ENCODE assay signal across 8 cellular contexts in the genomic region with DNA sequence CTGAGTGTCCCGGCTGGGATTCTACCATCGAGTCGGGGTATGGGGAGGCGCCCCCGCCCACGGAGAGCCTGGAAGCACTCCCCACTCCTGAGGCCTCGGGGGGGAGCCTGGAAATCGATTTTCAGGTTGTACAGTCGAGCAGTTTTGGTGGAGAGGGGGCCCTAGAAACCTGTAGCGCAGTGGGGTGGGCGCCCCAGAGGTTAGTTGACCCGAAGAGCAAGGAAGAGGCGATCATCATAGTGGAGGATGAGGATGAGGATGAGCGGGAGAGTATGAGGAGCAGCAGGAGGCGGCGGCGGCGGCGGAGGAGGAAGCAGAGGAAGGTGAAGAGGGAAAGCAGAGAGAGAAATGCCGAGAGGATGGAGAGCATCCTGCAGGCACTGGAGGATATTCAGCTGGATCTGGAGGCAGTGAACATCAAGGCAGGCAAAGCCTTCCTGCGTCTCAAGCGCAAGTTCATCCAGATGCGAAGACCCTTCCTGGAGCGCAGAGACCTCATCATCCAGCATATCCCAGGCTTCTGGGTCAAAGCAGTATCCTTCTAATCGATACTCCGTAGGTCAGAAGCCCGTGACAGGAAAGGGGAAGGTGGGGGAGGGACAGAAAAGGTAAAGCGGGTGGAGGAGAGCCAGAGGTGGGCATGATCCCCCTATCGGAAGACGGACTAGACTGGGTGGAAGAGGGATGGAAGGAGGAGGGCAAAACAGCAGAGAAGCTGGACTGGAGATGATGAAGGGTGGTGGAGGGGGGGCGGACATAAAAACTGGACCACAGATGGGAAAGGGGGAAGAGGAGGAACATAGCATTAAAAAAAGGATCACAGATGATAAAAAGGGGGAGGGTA. TPM values are rescaled to one million over a fixed set of nuclear protein-coding genes. Genes with fewer than 3 reads are reported as not detected.
DNase-seq lines count a peak whose midpoint lies in the region; ATAC-seq and TF ChIP-seq lines count a peak whose summit lies in the region.

No MANE protein-coding gene starts in this region.

- H3K9ac ChIP-seq in KMS-11: peak overlapping the region; percentile 58; the same call in 1 of the 2 replicates

- DNase-seq in AG10803 (ENCODE audit: low read depth): no peak
- DNase-seq in naive thymus-derived CD8-positive, alpha-beta T cell: no peak
- no peak for DNase-seq in hippocampal formation (lab: John Stamatoyannopoulos, UW)
- no peak for DNase-seq in left colon
- DNase-seq in SHP77 (lab: John Stamatoyannopoulos, UW): no peak

- no peaks in the 10 kb centered on the region for H3K79me2 ChIP-seq in KMS-11 (ENCODE audit: insufficient read depth, low read depth)

- peak overlapping the region; percentile 66 for H3K4me2 ChIP-seq in KMS-11

- no peak for TF ChIP-seq CTCF in AG10803 (conservative IDR thresholded peaks at IDR 0.05; ENCODE audit: low read length)
- TF ChIP-seq CTCF in KMS-11 (conservative IDR thresholded peaks at IDR 0.05; ENCODE audit: low read depth, low read length): no peak

- H3K27me3 ChIP-seq in KMS-11 (ENCODE audit: insufficient read depth, low read depth): no peaks in the 10 kb centered on the region

- peak overlapping the region; percentile 18 for H2AFZ ChIP-seq in KMS-11 (ENCODE audit: low read depth)

- H3K4me3 ChIP-seq in AG10803 (ENCODE audit: low read length) (peak overlapping the region; percentile 70), KMS-11 (IDR thresholded peaks at IDR 0.05; ENCODE audit: insufficient read depth, low read depth, low read length) (no peak overlapping the region)

- peak overlapping the region; percentile 85 to 98 (median 96) for H3K27ac Mint-ChIP-seq in naive thymus-derived CD8-positive, alpha-beta T cell

- H3K36me3 Mint-ChIP-seq in naive thymus-derived CD8-positive, alpha-beta T cell: peaks cover 0 to 37% (median 7%) of the 10 kb centered on the region in 3 donors

- peaks cover 0 to 2% (median 0%) of the 10 kb centered on the region in 9 donors for H3K9me3 Mint-ChIP-seq in naive thymus-derived CD8-positive, alpha-beta T cell

- H3K4me3 Mint-ChIP-seq in naive thymus-derived CD8-positive, alpha-beta T cell: peak overlapping the region; percentile 82 to 96 (median 91)

- ATAC-seq in naive thymus-derived CD8-positive, alpha-beta T cell: no peak
- ATAC-seq in left colon: no peak
- ATAC-seq in HG02870 (IDR thresholded peaks at IDR 0.05; ENCODE audit: unreplicated experiment): no peak

- no peaks in the 10 kb centered on the region for H3K36me3 ChIP-seq in KMS-11 (ENCODE audit: insufficient read depth)

- POLR2A ChIA-PET in naive thymus-derived CD8-positive, alpha-beta T cell (lab: Charles Lee): interaction anchor here (0.6 to 5.0 kb wide), 8 partner anchors 10 to 1556 kb away, joined by 5 to 49 read pairs (median 8); partner anchors contain the start of genes KDM5C and PHF8

- H3K27ac ChIP-seq in KMS-11 (peak overlapping the region; percentile 32; the same call in 1 of the 2 replicates), cingulate gyrus (ENCODE audit: low read depth, low read length) (peak overlapping the region; percentile 84)

- H3K27me3 Mint-ChIP-seq in naive thymus-derived CD8-positive, alpha-beta T cell: peaks cover 0 to 3% (median 0%) of the 10 kb centered on the region in 5 donors

- no peaks in the 10 kb centered on the region for H4K20me1 ChIP-seq in KMS-11 (ENCODE audit: insufficient read depth)

- H3K4me1 Mint-ChIP-seq in naive thymus-derived CD8-positive, alpha-beta T cell: peaks cover 20 to 58% (median 52%) of the 10 kb centered on the region in 4 donors

- no peaks in the 10 kb centered on the region for H3K4me1 ChIP-seq in KMS-11 (ENCODE audit: low read depth, poor library complexity, severe bottlenecking)

- intact Hi-C loops in left colon (cut with DNase I, micrococcal nuclease): no loop called here

RNA-seq across cellular contexts. Expression of gene TSPYL2, which starts 0.8 kb away (rescaled TPM):
- 100 to 1,000 TPM; 167 to 174 TPM for total RNA-seq in naive thymus-derived CD8-positive, alpha-beta T cell
- polyA plus RNA-seq in naive thymus-derived CD8-positive, alpha-beta T cell: 10 to 100 TPM; 12.7 to 32.2 (median 27.1) TPM
- total RNA-seq in left colon: 1 to 10 TPM; 6.1 to 9.2 TPM

RNA-seq across cellular contexts. Expression of gene KANTR, which starts 10.9 kb away (rescaled TPM):
- 10 to 100 TPM; 19.7 to 20.7 TPM for total RNA-seq in naive thymus-derived CD8-positive, alpha-beta T cell
- polyA plus RNA-seq in naive thymus-derived CD8-positive, alpha-beta T cell: 1 to 10 TPM; 1.4 to 4.9 (median 1.6) TPM
- 10 to 100 TPM in 1 of 2 donors, 1 to 10 TPM in 1; 8.9 to 12.2 TPM for total RNA-seq in left colon

RNA-seq across cellular contexts. Expression of gene GPR173, which starts 34.4 kb away (rescaled TPM):
- total RNA-seq in naive thymus-derived CD8-positive, alpha-beta T cell: under 1 TPM; 0.11 to 0.16 TPM
- under 1 TPM in 1 of 3 donors, not detected in 2; 0.49 TPM for polyA plus RNA-seq in naive thymus-derived CD8-positive, alpha-beta T cell
- under 1 TPM; 0.55 to 0.67 TPM for total RNA-seq in left colon

Comparison
In these comparisons a context has a peak if more than half of its experiments do, and no peak if none do; other contexts are left out.
1. RNA of gene TSPYL2, which starts 0.8 kb away (total RNA-seq): 167 to 174 TPM in naive thymus-derived CD8-positive, alpha-beta T cell; 6.1 to 9.2 TPM in left colon; every median in the first group is over 10 times any median in the second.